Comparison of ENCODE assay signal across 22 cellular contexts in genomic region chr16:30744146-30744545, GRCh38. TPM values are rescaled to one million over a fixed set of nuclear protein-coding genes. Genes with fewer than 3 reads are reported as not detected.
DNase-seq lines count a peak whose midpoint lies in the region; ATAC-seq and TF ChIP-seq lines count a peak whose summit lies in the region.
"Had no signal": no experiment of that assay in that cellular context is flagged by ENCODE, and none has a peak within 500 bp of the region (broad histone marks: within the 10 kb centered on the region; RNA-seq: fewer than 3 reads in every experiment).

No MANE protein-coding gene starts in this region.

- no peak for TF ChIP-seq POLR2A in heart left ventricle (IDR thresholded peaks at IDR 0.05)
- TF ChIP-seq POLR2A in tibial nerve (IDR thresholded peaks at IDR 0.05): no peak

- H3K9me3 ChIP-seq in colonic mucosa: no peaks in the 10 kb centered on the region
- H3K9me3 ChIP-seq in heart left ventricle: no peaks in the 10 kb centered on the region
- H3K9me3 ChIP-seq in tibial nerve: no peaks in the 10 kb centered on the region
- H3K9me3 ChIP-seq: HAP-1, MG63, SK-N-SH had no signal

- TF ChIP-seq EP300 in tibial nerve (IDR thresholded peaks at IDR 0.05): peak in 1 of 2 donors; percentile 62

- H3K36me3 ChIP-seq in colonic mucosa (peaks cover 5% of the 10 kb centered on the region), heart left ventricle (peaks cover 0 to 55% (median 32%) of the 10 kb centered on the region in 9 donors), tibial nerve (peaks cover 3 to 56% (median 12%) of the 10 kb centered on the region in 3 donors)

- intact Hi-C loops in colonic mucosa (cut with DNase I) (no loop called here), heart left ventricle (cut with DNase I) (loop anchor here in 2 of 10 donors (5.0 to 10.0 kb wide), 2 partner anchors 42 to 171 kb away; no protein-coding TSS in a partner anchor)

- H3K9me3 Mint-ChIP-seq in progenitor cell of endocrine pancreas (ENCODE audit: low read depth): no peaks in the 10 kb centered on the region
- H3K9me3 Mint-ChIP-seq: activated CD8-positive, alpha-beta T cell treated with anti-CD3 and anti-CD28 coated beads for 36 hours; activated naive CD8-positive, alpha-beta T cell treated with anti-CD3 and anti-CD28 coated beads, Interleukin-2, amount 50 U/mL, for 24 hours had no signal

- H3K27me3 ChIP-seq in colonic mucosa: no peaks in the 10 kb centered on the region
- H3K27me3 ChIP-seq in heart left ventricle: no peaks in the 10 kb centered on the region
- no peaks in the 10 kb centered on the region for H3K27me3 ChIP-seq in tibial nerve
- H3K27me3 ChIP-seq: MG63 had no signal

- H3K27ac Mint-ChIP-seq in progenitor cell of endocrine pancreas: peak overlapping the region; percentile 7
- H3K27ac Mint-ChIP-seq: activated CD8-positive, alpha-beta T cell treated with anti-CD3 and anti-CD28 coated beads for 36 hours had no signal

- 54 to 77% (median 72%) methylated on average over 2 of the region's 2 CpGs for WGBS in heart left ventricle, 4 donors
- WGBS in tibial nerve, 2 donors: 58 to 59% methylated on average over 2 of the region's 2 CpGs

- no peak for ATAC-seq in heart left ventricle
- ATAC-seq: activated CD8-positive, alpha-beta T cell treated with anti-CD3 and anti-CD28 coated beads for 36 hours; activated naive CD8-positive, alpha-beta T cell treated with anti-CD3 and anti-CD28 coated beads, Interleukin-2, amount 50 U/mL, for 24 hours; K562; stimulated activated naive CD8-positive, alpha-beta T cell treated with anti-CD3 and anti-CD28 coated beads, Interleukin-15, Interleukin-2, amounts not matched to agents 100 U/mL and 50 U/mL, for 24 hours; T-helper 17 cell had no signal

- H3K4me3 Mint-ChIP-seq in progenitor cell of endocrine pancreas (ENCODE audit: low read depth): no peak overlapping the region
- H3K4me3 Mint-ChIP-seq: activated CD8-positive, alpha-beta T cell treated with anti-CD3 and anti-CD28 coated beads for 36 hours; activated naive CD8-positive, alpha-beta T cell treated with anti-CD3 and anti-CD28 coated beads, Interleukin-2, amount 50 U/mL, for 24 hours; T-helper 17 cell had no signal

- peak overlapping the region; percentile 76 for H3K27ac ChIP-seq in colonic mucosa
- H3K27ac ChIP-seq in heart left ventricle: peak overlapping the region in 9 of 12 donors; percentile 23 to 82 (median 63)
- peak overlapping the region in 3 of 4 donors; percentile 55 to 83 (median 68) for H3K27ac ChIP-seq in tibial nerve

- TF ChIP-seq CTCF in colonic mucosa (IDR thresholded peaks at IDR 0.05): no peak
- no peak for TF ChIP-seq CTCF in heart left ventricle (IDR thresholded peaks at IDR 0.05)
- TF ChIP-seq CTCF in progenitor cell of endocrine pancreas (IDR thresholded peaks at IDR 0.05; ENCODE audit: unreplicated experiment): no peak
- TF ChIP-seq CTCF in tibial nerve (IDR thresholded peaks at IDR 0.05): no peak

- H3K27me3 Mint-ChIP-seq in progenitor cell of endocrine pancreas: no peaks in the 10 kb centered on the region
- H3K27me3 Mint-ChIP-seq: activated CD8-positive, alpha-beta T cell treated with anti-CD3 and anti-CD28 coated beads for 36 hours; activated naive CD8-positive, alpha-beta T cell treated with anti-CD3 and anti-CD28 coated beads, Interleukin-2, amount 50 U/mL, for 24 hours; T-helper 17 cell had no signal

- DNase-seq in colonic mucosa (no peak), heart left ventricle (peak in 2 of 5 donors; percentile 51 to 55), progenitor cell of endocrine pancreas (ENCODE audit: low spot score, unreplicated experiment) (no peak), tibial nerve (ENCODE audit: low spot score in 2 of 2) (peak in 1 of 2 donors; percentile 75), NCI-H524 (lab: John Stamatoyannopoulos, UW) (no peak), NCI-H1694 (lab: John Stamatoyannopoulos, UW) (no peak), COLO668 (lab: John Stamatoyannopoulos, UW; ENCODE audit: unreplicated experiment) (no peak)
- DNase-seq: activated CD8-positive, alpha-beta T cell treated with anti-CD3 and anti-CD28 coated beads for 36 hours; activated naive CD8-positive, alpha-beta T cell treated with anti-CD3 and anti-CD28 coated beads, Interleukin-2, amount 50 U/mL, for 24 hours; C1 segment of cervical spinal cord; Calu3; DMS79 treated with DMSO at 0.1 percent for 48 hours; kidney glomerular epithelial cell; MG63; NCI-H1417 treated with DMSO at 0.1 percent for 48 hours; NCI-H446; SK-N-SH; stimulated activated naive CD8-positive, alpha-beta T cell treated with anti-CD3 and anti-CD28 coated beads, Interleukin-15, Interleukin-2, amounts not matched to agents 100 U/mL and 50 U/mL, for 24 hours; T-helper 17 cell; trophoblast cell had no signal

- H3K36me3 Mint-ChIP-seq in progenitor cell of endocrine pancreas (ENCODE audit: insufficient read depth): peaks cover 15% of the 10 kb centered on the region

- H3K4me1 Mint-ChIP-seq in progenitor cell of endocrine pancreas (ENCODE audit: low read depth): peaks cover 20% of the 10 kb centered on the region

- H3K4me1 ChIP-seq in colonic mucosa (peaks cover 16% of the 10 kb centered on the region), heart left ventricle (peaks cover 0 to 40% (median 24%) of the 10 kb centered on the region in 12 donors), tibial nerve (peaks cover 0 to 48% (median 9%) of the 10 kb centered on the region in 4 donors)

- H3K4me3 ChIP-seq in colonic mucosa (no peak overlapping the region), heart left ventricle (no peak overlapping the region), tibial nerve (no peak overlapping the region)
- H3K4me3 ChIP-seq: HAP-1, K562, MG63 had no signal

- peak overlapping the region in 1 of 2 donors; percentile 34 for H3K9ac ChIP-seq in colonic mucosa (ENCODE audit: low read depth in 2 of 2, low read length in 2 of 2)
- H3K9ac ChIP-seq: SK-N-SH had no signal

RNA-seq across cellular contexts. Expression of gene PHKG2, which starts 4.1 kb away (rescaled TPM):
- total RNA-seq in colonic mucosa: 10 to 100 TPM; 33.6 to 47.8 TPM
- total RNA-seq in heart left ventricle: 10 to 100 TPM; 13.5 to 26.7 (median 17.9) TPM
- polyA plus RNA-seq in heart left ventricle: 10 to 100 TPM; 19.5 to 37.7 TPM
- total RNA-seq in progenitor cell of endocrine pancreas: 53.5 and 61.8 TPM in 2 replicates
- total RNA-seq in tibial nerve: 10 to 100 TPM; 29.9 to 46.2 (median 33.3) TPM

RNA-seq across cellular contexts. Expression of gene CFAP119, which starts 17.7 kb away (rescaled TPM):
- total RNA-seq in colonic mucosa (10 to 100 TPM in 1 of 2 donors, 1 to 10 TPM in 1; 8.6 to 12.7 TPM), heart left ventricle (1 to 10 TPM in 4 of 9 donors, under 1 TPM in 5; 0.48 to 1.8 (median 0.95) TPM), progenitor cell of endocrine pancreas (19.3 and 22.2 TPM in 2 replicates), tibial nerve (10 to 100 TPM in 1 of 4 donors, 1 to 10 TPM in 3; 3.7 to 12.6 (median 8.2) TPM)
- 1 to 10 TPM; 1.4 to 2.1 TPM for polyA plus RNA-seq in heart left ventricle

RNA-seq across cellular contexts. Expression of gene RNF40, which starts 18.0 kb away (rescaled TPM):
- total RNA-seq in colonic mucosa: 100 to 1,000 TPM in 1 of 2 donors, 10 to 100 TPM in 1; 94.6 to 117 TPM
- total RNA-seq in heart left ventricle: 10 to 100 TPM; 29.3 to 62.0 (median 50.3) TPM
- 10 to 100 TPM; 31.3 to 66.9 TPM for polyA plus RNA-seq in heart left ventricle
- 137 and 155 TPM in 2 replicates for total RNA-seq in progenitor cell of endocrine pancreas
- total RNA-seq in tibial nerve: 100 to 1,000 TPM in 1 of 4 donors, 10 to 100 TPM in 3; 71.7 to 127 (median 91.5) TPM

RNA-seq across cellular contexts. Expression of gene ZNF629, which starts 42.9 kb away (rescaled TPM):
- total RNA-seq in colonic mucosa (10 to 100 TPM; 11.8 to 15.2 TPM), heart left ventricle (10 to 100 TPM; 14.3 to 30.9 (median 22.7) TPM), progenitor cell of endocrine pancreas (33.0 and 35.0 TPM in 2 replicates), tibial nerve (10 to 100 TPM; 14.7 to 22.2 (median 17.1) TPM)
- polyA plus RNA-seq in heart left ventricle: 10 to 100 TPM; 11.2 to 14.9 TPM

RNA-seq across cellular contexts. Expression of gene SRCAP, which starts 45.2 kb away (rescaled TPM):
- 10 to 100 TPM; 44.0 to 79.3 TPM for total RNA-seq in colonic mucosa
- total RNA-seq in heart left ventricle: 10 to 100 TPM; 30.2 to 51.2 (median 44.7) TPM
- polyA plus RNA-seq in heart left ventricle: 10 to 100 TPM; 22.9 to 23.8 TPM
- 103 and 104 TPM in 2 replicates for total RNA-seq in progenitor cell of endocrine pancreas
- 10 to 100 TPM; 17.2 to 42.6 (median 31.0) TPM for total RNA-seq in tibial nerve
